ENCODE assay signal across 8 cellular contexts in genomic region chr11:46238967-46239800, GRCh38. TPM values are rescaled to one million over a fixed set of nuclear protein-coding genes. Genes with fewer than 3 reads are reported as not detected.
DNase-seq lines count a peak whose midpoint lies in the region; ATAC-seq, FAIRE-seq and TF ChIP-seq lines count a peak whose summit lies in the region.

No MANE protein-coding gene starts in this region.

- H3K4me3 Mint-ChIP-seq in activated naive CD8-positive, alpha-beta T cell treated with anti-CD3 and anti-CD28 coated beads for 36 hours, result peak overlapping the region; percentile 65

- WGBS in pancreas, 2 donors, result 12 to 13% methylated on average over 41 to 46 of the region's 46 CpGs
- 13% methylated on average over 46 of the region's 46 CpGs for WGBS in thymus

- H3K4me2 ChIP-seq in DOHH2 (ENCODE audit: low read length), result peak overlapping the region; percentile 58

- no peaks in the 10 kb centered on the region for H4K20me1 ChIP-seq in DOHH2 (ENCODE audit: control insufficient read depth, insufficient read depth, low read depth, low read length)

- intact Hi-C loops in Right ventricle myocardium inferior (cut with DNase I) (loop anchor here (1.0 to 5.0 kb wide), 4 partner anchors 40 to 128 kb away; partner anchors contain the start of gene PHF21A), pancreas (cut with DNase I) (loop anchor here in 1 of 3 donors (5.0 kb wide), 1 partner anchor 58 kb away; no protein-coding TSS in a partner anchor)

- TF ChIP-seq CTCF in DOHH2 (IDR thresholded peaks at IDR 0.05; ENCODE audit: low read depth, low read length, poor library complexity, severe bottlenecking) (peak; percentile 98), pancreas (IDR thresholded peaks at IDR 0.05) (peak; percentile 98 to 99 (median 99))

- H3K9me2 ChIP-seq in DOHH2 (replicated peaks; ENCODE audit: control insufficient read depth, low read length), result no peaks in the 10 kb centered on the region

- H3K9me3 Mint-ChIP-seq in activated naive CD8-positive, alpha-beta T cell treated with anti-CD3 and anti-CD28 coated beads for 36 hours, result no peaks in the 10 kb centered on the region

- H3K36me3 ChIP-seq in DOHH2 (ENCODE audit: control insufficient read depth, low read length) (no peaks in the 10 kb centered on the region), pancreas (no peaks in the 10 kb centered on the region), thymus (ENCODE audit: control insufficient read depth, insufficient read depth) (no peaks in the 10 kb centered on the region)

- ATAC-seq in Right ventricle myocardium inferior, result peak; percentile 86
- peak; percentile 78 to 89 (median 84) for ATAC-seq in pancreas

- peak overlapping the region; percentile 57 for H3K4me3 ChIP-seq in DOHH2 (ENCODE audit: low read length)
- H3K4me3 ChIP-seq in pancreas, result peak overlapping the region in 2 of 4 donors; percentile 40 to 59
- H3K4me3 ChIP-seq in thymus (ENCODE audit: low read length), result peak overlapping the region; percentile 26

- peaks cover 37% of the 10 kb centered on the region for H3K4me1 Mint-ChIP-seq in activated naive CD8-positive, alpha-beta T cell treated with anti-CD3 and anti-CD28 coated beads for 36 hours

- H3F3A ChIP-seq in DOHH2 (ENCODE audit: control insufficient read depth, insufficient read depth), result no peaks in the 10 kb centered on the region; the same call in 1 of the 2 replicates

- peaks cover 29% of the 10 kb centered on the region for H3K27me3 Mint-ChIP-seq in activated naive CD8-positive, alpha-beta T cell treated with anti-CD3 and anti-CD28 coated beads for 36 hours

- H3K4me1 ChIP-seq in DOHH2 (ENCODE audit: control insufficient read depth, low read length) (peaks cover 24% of the 10 kb centered on the region), pancreas (peaks cover 0 to 13% (median 7%) of the 10 kb centered on the region in 3 donors), thymus (ENCODE audit: control insufficient read depth, insufficient read depth, low read length) (peaks cover 12% of the 10 kb centered on the region)

- H3K36me3 Mint-ChIP-seq in activated naive CD8-positive, alpha-beta T cell treated with anti-CD3 and anti-CD28 coated beads for 36 hours, result no peaks in the 10 kb centered on the region

- H3K27ac Mint-ChIP-seq in activated naive CD8-positive, alpha-beta T cell treated with anti-CD3 and anti-CD28 coated beads for 36 hours, result no peak overlapping the region

- no peaks in the 10 kb centered on the region for H3K79me2 ChIP-seq in DOHH2 (ENCODE audit: control insufficient read depth, low read length)

- DNase-seq in GOT3 (lab: John Stamatoyannopoulos, UW), result peak; percentile 54
- DNase-seq in M059J (ENCODE audit: low read depth), result peak; percentile 90
- peak; percentile 67 for DNase-seq in SKM-1 treated with dmso at 0.1 percent for 144 hours (lab: John Stamatoyannopoulos, UW; ENCODE audit: unreplicated experiment)
- peak; percentile 86 for DNase-seq in activated naive CD8-positive, alpha-beta T cell treated with anti-CD3 and anti-CD28 coated beads for 36 hours
- DNase-seq in Right ventricle myocardium inferior (ENCODE audit: missing footprints), result peak; percentile 94
- DNase-seq in pancreas, result peak; percentile 73 to 94 (median 84)

- H3K9me3 ChIP-seq in DOHH2 (ENCODE audit: control insufficient read depth, insufficient read depth, low read length), result no peaks in the 10 kb centered on the region
- H3K9me3 ChIP-seq in pancreas, result no peaks in the 10 kb centered on the region
- no peaks in the 10 kb centered on the region for H3K9me3 ChIP-seq in thymus (ENCODE audit: control insufficient read depth)

- no peak for FAIRE-seq in pancreas (lab: Jason Lieb, UNC)

- H3K27me3 ChIP-seq in DOHH2 (ENCODE audit: control insufficient read depth, low read length) (peaks cover 28% of the 10 kb centered on the region), pancreas (no peaks in the 10 kb centered on the region), thymus (ENCODE audit: control insufficient read depth, insufficient read depth) (peaks cover 32% of the 10 kb centered on the region)

- H3K27ac ChIP-seq in DOHH2 (ENCODE audit: low read depth, low read length) (no peak overlapping the region), pancreas (peak overlapping the region in 1 of 4 donors; percentile 67), thymus (ENCODE audit: low read depth) (no peak overlapping the region)

RNA-seq across cellular contexts. Expression of gene CREB3L1, which starts 38.3 kb away (rescaled TPM):
- 40.1 and 70.3 TPM in 2 replicates for total RNA-seq in M059J (2014; rRNA removed; shearing (Covaris generic))
- under 1 TPM in 1 of 2 experiments, not detected in 1; 0.12 TPM for total RNA-seq in activated naive CD8-positive, alpha-beta T cell treated with anti-CD3 and anti-CD28 coated beads for 36 hours
- 64.1 TPM for total RNA-seq in Right ventricle myocardium inferior
- total RNA-seq in pancreas, result 100 to 1,000 TPM in 1 of 6 donors, 10 to 100 TPM in 5; 26.3 to 129 (median 47.9) TPM
- 10 to 100 TPM; 40.1 to 59.1 TPM for polyA plus RNA-seq in pancreas
- 2.2 TPM for polyA plus RNA-seq in thymus

Comparison
In these comparisons a context has a peak if more than half of its experiments do, and no peak if none do; other contexts are left out.
1. RNA of gene CREB3L1, which starts 38.3 kb away (total RNA-seq): 40.1 to 70.3 TPM in M059J, 64.1 TPM in Right ventricle myocardium inferior (single experiment) and 26.3 to 129 TPM in pancreas; 0.12 TPM in activated naive CD8-positive, alpha-beta T cell treated with anti-CD3 and anti-CD28 coated beads for 36 hours; every median in the first group is over 10 times any median in the second.
2. Peak in every context shown above with its lines, with median percentiles within 50 percentile points of each other: DNase-seq.